8 cellular contexts compared by ENCODE assay signal in the genomic region with DNA sequence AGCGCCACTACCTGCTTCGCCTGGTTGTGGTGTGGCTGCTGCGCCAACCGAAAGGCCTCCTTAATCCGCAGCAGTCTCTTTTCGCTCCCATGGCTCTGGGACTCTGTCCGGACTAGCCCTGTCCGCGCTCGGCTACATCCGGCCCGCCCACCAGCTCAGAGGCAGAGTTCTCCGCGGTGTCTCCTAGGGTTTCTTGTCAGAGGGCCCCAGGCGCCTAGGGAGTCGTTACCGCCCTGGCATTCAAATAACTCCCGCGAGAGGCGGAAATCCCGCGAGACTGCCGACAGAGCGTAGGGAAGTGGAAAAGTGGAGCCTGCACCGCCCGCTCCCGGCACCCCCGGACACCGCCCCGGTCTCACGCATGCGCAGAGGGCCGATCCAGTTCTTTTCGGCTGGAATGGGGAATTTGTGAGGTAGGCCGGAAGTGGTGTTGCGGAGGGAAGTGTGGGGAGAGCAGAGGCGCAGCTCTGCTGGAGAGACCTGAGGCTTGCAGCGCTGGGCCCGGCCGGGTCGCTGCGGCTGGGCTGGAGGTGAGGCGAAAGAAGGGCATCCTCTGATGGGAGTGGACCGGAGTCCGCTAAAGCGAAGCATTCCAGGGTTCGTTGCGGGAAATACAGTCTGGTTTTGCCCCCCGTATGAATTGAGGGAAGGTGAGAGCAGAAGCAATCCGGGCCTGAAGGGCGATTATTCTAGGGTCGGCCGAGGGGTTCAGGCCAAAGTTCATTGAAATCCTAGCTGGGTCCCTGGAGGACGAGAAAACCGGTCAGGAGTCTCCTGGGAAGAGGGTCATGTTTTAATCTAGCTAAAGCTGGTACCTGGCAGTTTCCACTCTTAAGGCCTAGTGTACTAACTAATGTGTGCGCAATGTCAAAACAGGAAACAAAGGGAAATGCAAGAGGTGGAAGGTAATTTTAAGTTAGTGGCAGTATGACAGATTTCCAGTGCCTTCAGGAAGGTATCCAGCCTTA. TPM values are rescaled to one million over a fixed set of nuclear protein-coding genes. Genes with fewer than 3 reads are reported as not detected.
DNase-seq lines count a peak whose midpoint lies in the region; ATAC-seq and TF ChIP-seq lines count a peak whose summit lies in the region.

A gene (plus strand): TSS at position 456 of the 968 bp plus-strand sequence. CDS start 5,151 bp downstream, outside the sequence.

- peaks cover 29% of the 10 kb centered on the region for H3K79me2 ChIP-seq in OCI-LY3 (ENCODE audit: low read length)

- peaks cover 8% of the 10 kb centered on the region for H3K27me3 Mint-ChIP-seq in endothelial cell (ENCODE audit: unreplicated experiment)
- no peaks in the 10 kb centered on the region for H3K27me3 Mint-ChIP-seq in mesothelial cell of epicardium (ENCODE audit: low read depth)

- peak within 1 kb of the TSS; percentile 67 for H3K27ac ChIP-seq in OCI-LY3 (ENCODE audit: low read length)

- H2AFZ ChIP-seq in OCI-LY3 (ENCODE audit: low read depth, low read length), result peak within 1 kb of the TSS; percentile 100

- H3K9me3 Mint-ChIP-seq in endothelial cell (ENCODE audit: unreplicated experiment), result no peaks in the 10 kb centered on the region
- H3K9me3 Mint-ChIP-seq in mesothelial cell of epicardium, result no peaks in the 10 kb centered on the region

- H3K4me3 Mint-ChIP-seq in endothelial cell (ENCODE audit: unreplicated experiment), result peak within 1 kb of the TSS; percentile 99
- peak within 1 kb of the TSS; percentile 96 for H3K4me3 Mint-ChIP-seq in mesothelial cell of epicardium

- H3K36me3 ChIP-seq in OCI-LY3 (replicated peaks; ENCODE audit: low read depth, low read length), result peaks cover 11% of the 10 kb centered on the region

- H3K27ac Mint-ChIP-seq in endothelial cell (ENCODE audit: unreplicated experiment) (peak within 1 kb of the TSS; percentile 100), mesothelial cell of epicardium (peak within 1 kb of the TSS; percentile 100)

- H3K36me3 Mint-ChIP-seq in endothelial cell (ENCODE audit: low read depth, unreplicated experiment) (peaks cover 10% of the 10 kb centered on the region), mesothelial cell of epicardium (peaks cover 13% of the 10 kb centered on the region)

- H3K27me3 ChIP-seq in OCI-LY3 (ENCODE audit: low read depth, low read length), result no peaks in the 10 kb centered on the region

- ATAC-seq in GM21515 (IDR thresholded peaks at IDR 0.05; ENCODE audit: unreplicated experiment), result peak; percentile 93

- H3K4me2 ChIP-seq in OCI-LY3 (ENCODE audit: low read length), result peak within 1 kb of the TSS; percentile 65

- DNase-seq in D341Med (ENCODE audit: low spot score) (peak; percentile 99), HuH-7 (ENCODE audit: low spot score) (peak; percentile 89), endothelial cell (ENCODE audit: low spot score) (peak; percentile 100), mesothelial cell of epicardium (ENCODE audit: low spot score in 2 of 2, unreplicated experiment in 2 of 2) (peak; percentile 100)
- peak; percentile 100 for DNase-seq in activated CD8-positive, alpha-beta memory T cell treated with anti-CD3 and anti-CD28 coated beads, Interleukin-2, amount 50 U/mL, for 48 hours
- peak; percentile 96 to 98 for DNase-seq in stimulated activated CD8-positive, alpha-beta memory T cell treated with anti-CD3 and anti-CD28 coated beads, Interleukin-15, amount 100 ng/mL, for 48 hours (ENCODE audit: low read depth in 2 of 2)

- peak within 1 kb of the TSS; percentile 98 for H3K4me3 ChIP-seq in OCI-LY3 (ENCODE audit: low read length)

- peak within 1 kb of the TSS; percentile 98 for H3K9ac ChIP-seq in OCI-LY3 (ENCODE audit: low read length)

- no peaks in the 10 kb centered on the region for H3K9me3 ChIP-seq in OCI-LY3 (ENCODE audit: insufficient read depth, low read length)

- H4K20me1 ChIP-seq in OCI-LY3 (ENCODE audit: insufficient read depth, low read length), result no peaks in the 10 kb centered on the region

- H3K4me1 Mint-ChIP-seq in endothelial cell (ENCODE audit: unreplicated experiment) (peaks cover 32% of the 10 kb centered on the region), mesothelial cell of epicardium (peaks cover 40% of the 10 kb centered on the region)

- no peak for TF ChIP-seq CTCF in OCI-LY3 (IDR thresholded peaks at IDR 0.05; ENCODE audit: low read depth, low read length)
- no peak for TF ChIP-seq CTCF in endothelial cell (IDR thresholded peaks at IDR 0.05; ENCODE audit: unreplicated experiment)
- TF ChIP-seq CTCF in mesothelial cell of epicardium (IDR thresholded peaks at IDR 0.05; ENCODE audit: unreplicated experiment), result no peak

- H3K4me1 ChIP-seq in OCI-LY3 (ENCODE audit: low read length), result peaks cover 13% of the 10 kb centered on the region

RNA-seq across cellular contexts. Expression of the gene that starts here (rescaled TPM):
- total RNA-seq in endothelial cell (ENCODE audit: unreplicated experiment), result 22.8 TPM
- 32.0 to 37.7 TPM (median 36.1 TPM) in 3 replicates for total RNA-seq in mesothelial cell of epicardium

Comparison
In these comparisons a context has a peak if more than half of its experiments do, and no peak if none do; other contexts are left out.
1. Peak in every context shown above with its lines: DNase-seq, ATAC-seq, H3K4me3 ChIP-seq and H3K27ac ChIP-seq.